Comparison of ENCODE assay signal across 19 cellular contexts in genomic region chr4:107648178-107648991, GRCh38.
DNase-seq lines count a peak whose midpoint lies in the region; ATAC-seq and TF ChIP-seq lines count a peak whose summit lies in the region.
"Had no signal": no experiment of that assay in that cellular context is flagged by ENCODE, and none has a peak within 500 bp of the region (broad histone marks: within the 10 kb centered on the region; RNA-seq: fewer than 3 reads in every experiment).

No MANE protein-coding gene starts in this region.

- POLR2A ChIA-PET in HEK293T (lab: Yijun Ruan, JAX): no interaction called here

- H3K36me3 Mint-ChIP-seq in endodermal cell (ENCODE audit: low read depth): peaks cover 54% of the 10 kb centered on the region
- peaks cover 4% of the 10 kb centered on the region for H3K36me3 Mint-ChIP-seq in stimulated activated effector memory CD8-positive, alpha-beta T cell treated with anti-CD3 and anti-CD28 coated beads, Interleukin-12 subunit alpha, Interleukin-12 subunit beta, amount 100 ng/mL, for 72 hours

- H3K9me3 Mint-ChIP-seq in endodermal cell: no peaks in the 10 kb centered on the region
- no peaks in the 10 kb centered on the region for H3K9me3 Mint-ChIP-seq in stimulated activated effector memory CD8-positive, alpha-beta T cell treated with anti-CD3 and anti-CD28 coated beads, Interleukin-12 subunit alpha, Interleukin-12 subunit beta, amount 100 ng/mL, for 72 hours
- H3K9me3 Mint-ChIP-seq: CD4-positive, alpha-beta T cell had no signal

- H3K4me2 ChIP-seq in BLaER1: 0 out of 2 replicates have a peak overlapping the region, but pooled peaks have one; percentile 14

- H3K4me1 Mint-ChIP-seq in endodermal cell: peaks cover 49% of the 10 kb centered on the region
- no peaks in the 10 kb centered on the region for H3K4me1 Mint-ChIP-seq in stimulated activated effector memory CD8-positive, alpha-beta T cell treated with anti-CD3 and anti-CD28 coated beads, Interleukin-12 subunit alpha, Interleukin-12 subunit beta, amount 100 ng/mL, for 72 hours

- 87 to 100% methylated on average over 2 to 8 of the region's 8 CpGs for WGBS in endodermal cell (ENCODE audit: insufficient coverage in 1 of 2, insufficient read length in 1 of 2), 2 experiments

- no peaks in the 10 kb centered on the region for H4K20me1 ChIP-seq in BLaER1

- H3K36me3 ChIP-seq in BLaER1 (peaks cover 71% of the 10 kb centered on the region), endodermal cell (ENCODE audit: control insufficient read depth, insufficient read depth, low read length) (peaks cover 41% of the 10 kb centered on the region)
- H3K36me3 ChIP-seq: MG63 had no signal

- H3K4me3 Mint-ChIP-seq in endodermal cell: peak overlapping the region; percentile 1
- no peak overlapping the region for H3K4me3 Mint-ChIP-seq in stimulated activated effector memory CD8-positive, alpha-beta T cell treated with anti-CD3 and anti-CD28 coated beads, Interleukin-12 subunit alpha, Interleukin-12 subunit beta, amount 100 ng/mL, for 72 hours
- H3K4me3 Mint-ChIP-seq: CD4-positive, alpha-beta T cell had no signal

- ATAC-seq in stimulated activated effector memory CD8-positive, alpha-beta T cell treated with anti-CD3 and anti-CD28 coated beads, Interleukin-12 subunit alpha, Interleukin-12 subunit beta, amount 100 ng/mL, for 72 hours: no peak
- ATAC-seq: HCT116 had no signal

- CTCF ChIA-PET in HEK293T (lab: Yijun Ruan, JAX): no interaction called here

- H3K4me3 ChIP-seq in BLaER1 (no peak overlapping the region), endodermal cell (ENCODE audit: low read length) (peak overlapping the region; percentile 42)
- H3K4me3 ChIP-seq: BLaER1 treated with 17β-estradiol and CSF1 and Interleukin-3, amounts not matched to agents 10 nM and 100 nM; MG63 had no signal

- H3K27me3 Mint-ChIP-seq in endodermal cell (ENCODE audit: insufficient read depth): no peaks in the 10 kb centered on the region
- H3K27me3 Mint-ChIP-seq: CD4-positive, alpha-beta T cell had no signal

- H3K4me1 ChIP-seq in BLaER1: peaks cover 10% of the 10 kb centered on the region
- peaks cover 18% of the 10 kb centered on the region for H3K4me1 ChIP-seq in endodermal cell (ENCODE audit: control insufficient read depth, insufficient read depth, low read length)

- no peaks in the 10 kb centered on the region for H3K27me3 ChIP-seq in BLaER1
- H3K27me3 ChIP-seq in endodermal cell (ENCODE audit: control insufficient read depth, insufficient read depth, low read length, poor library complexity, severe bottlenecking): no peaks in the 10 kb centered on the region
- H3K27me3 ChIP-seq: BLaER1 treated with 17β-estradiol and CSF1 and Interleukin-3, amounts not matched to agents 10 nM and 100 nM; MG63 had no signal

- H3K27ac ChIP-seq in BLaER1 (no peak overlapping the region), endodermal cell (ENCODE audit: low read depth, low read length) (no peak overlapping the region)
- H3K27ac ChIP-seq: BLaER1 treated with 17β-estradiol and CSF1 and Interleukin-3, amounts not matched to agents 10 nM and 100 nM; HL-60; RWPE1 had no signal

- H3K27ac Mint-ChIP-seq in endodermal cell: peak overlapping the region; percentile 44
- H3K27ac Mint-ChIP-seq in stimulated activated effector memory CD8-positive, alpha-beta T cell treated with anti-CD3 and anti-CD28 coated beads, Interleukin-12 subunit alpha, Interleukin-12 subunit beta, amount 100 ng/mL, for 72 hours: no peak overlapping the region
- H3K27ac Mint-ChIP-seq: CD4-positive, alpha-beta T cell had no signal

- DNase-seq in NCI-H526 (lab: John Stamatoyannopoulos, UW): peak; percentile 91 to 92
- DNase-seq in endodermal cell: no peak
- peak; percentile 38 for DNase-seq in putamen (ENCODE audit: low spot score)
- DNase-seq in stimulated activated effector memory CD8-positive, alpha-beta T cell treated with anti-CD3 and anti-CD28 coated beads, Interleukin-12 subunit alpha, Interleukin-12 subunit beta, amount 100 ng/mL, for 72 hours (ENCODE audit: low spot score in 2 of 2): no peak
- no peak for DNase-seq in GM19240 (ENCODE audit: insufficient read length, low spot score)
- no peak for DNase-seq in HEK293T (ENCODE audit: extremely low spot score)
- DNase-seq: CD4-positive, alpha-beta T cell; GOT3; KG1; MG63; NCI-H2029; NCI-H446 treated with DMSO at 0.1 percent for 48 hours; NCI-H69; SHP77 had no signal

- TF ChIP-seq CTCF in endodermal cell (conservative IDR thresholded peaks at IDR 0.05): no peak

- H3K9me3 ChIP-seq in BLaER1 (peaks cover 9% of the 10 kb centered on the region), endodermal cell (ENCODE audit: control insufficient read depth, low read length) (no peaks in the 10 kb centered on the region)
- H3K9me3 ChIP-seq: MG63 had no signal

- H3K9ac ChIP-seq in BLaER1: no peak overlapping the region
- H3K9ac ChIP-seq in endodermal cell (ENCODE audit: extremely low read depth, low read length, poor library complexity, severe bottlenecking): no peak overlapping the region
- H3K9ac ChIP-seq: BLaER1 treated with 17β-estradiol and CSF1 and Interleukin-3, amounts not matched to agents 10 nM and 100 nM had no signal

TF ChIP-seq in HEK293T, 16 proteins besides CTCF, POLR2A, EP300 and RAD21:
- TF ChIP-seq BHLHE40 (IDR thresholded peaks at IDR 0.05; ENCODE audit: borderline replicate concordance) (no peak), NFRKB (IDR thresholded peaks at IDR 0.05) (no peak), PKNOX1 (IDR thresholded peaks at IDR 0.05) (no peak), TARDBP (IDR thresholded peaks at IDR 0.05) (no peak), FOXM1 (IDR thresholded peaks at IDR 0.05; ENCODE audit: borderline replicate concordance) (no peak), CTBP1 (IDR thresholded peaks at IDR 0.05; ENCODE audit: borderline replicate concordance) (no peak)

Comparison
In these comparisons a context has a peak if more than half of its experiments do, and no peak if none do; other contexts are left out.
1. DNase-seq: peak in NCI-H526 (2 of 2) and putamen (single experiment); none in endodermal cell (single experiment), stimulated activated effector memory CD8-positive, alpha-beta T cell treated with anti-CD3 and anti-CD28 coated beads, Interleukin-12 subunit alpha, Interleukin-12 subunit beta, amount 100 ng/mL, for 72 hours (0 of 2), GM19240 (single experiment) and HEK293T (single experiment).